In the genomic region with DNA sequence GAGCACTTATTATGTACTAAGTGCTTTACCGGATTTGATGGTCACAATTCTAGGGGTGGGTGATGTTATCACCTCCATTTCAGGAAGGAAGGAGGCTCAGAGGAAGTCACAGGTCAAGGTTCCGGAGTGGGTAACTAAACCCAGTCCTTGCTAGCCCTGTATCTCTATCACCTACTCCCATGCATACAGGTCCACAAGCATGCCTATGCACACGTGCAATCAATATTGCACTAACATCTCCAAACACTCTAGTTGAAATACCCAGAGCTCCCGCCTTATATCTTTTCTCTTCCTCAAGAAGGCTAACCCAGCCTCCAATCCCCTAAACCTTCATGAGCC, we compare ENCODE assay signal across 8 cellular contexts. TPM values are rescaled to one million over a fixed set of nuclear protein-coding genes. Genes with fewer than 3 reads are reported as not detected.
DNase-seq lines count a peak whose midpoint lies in the region; ATAC-seq, FAIRE-seq and TF ChIP-seq lines count a peak whose summit lies in the region.

No MANE protein-coding gene starts in this region.

- H3K4me1 ChIP-seq in ACC112 (ENCODE audit: control insufficient read depth, insufficient read depth, low read length, unreplicated experiment), result peaks cover 23% of the 10 kb centered on the region
- H3K4me1 ChIP-seq in HCT116 (ENCODE audit: control insufficient read depth in 1 of 2, insufficient read depth in 2 of 2, low read length in 2 of 2), result peaks cover 32 to 64% of the 10 kb centered on the region in 2 experiments
- H3K4me1 ChIP-seq in kidney (ENCODE audit: control insufficient read depth in 1 of 2, insufficient read depth in 1 of 2, low read depth in 1 of 2, low read length in 2 of 2), result peaks cover 0 to 6% of the 10 kb centered on the region in 2 donors
- peaks cover 6% of the 10 kb centered on the region for H3K4me1 ChIP-seq in testis

- POLR2A ChIA-PET in HCT116 (lab: Charles Lee), result no interaction called here

- TF ChIP-seq RAD21 in HCT116 (IDR thresholded peaks at IDR 0.05; ENCODE audit: low read depth), result no peak

- H3K27ac Mint-ChIP-seq in activated naive CD4-positive, alpha-beta T cell treated with anti-CD3 and anti-CD28 coated beads, Interleukin-2, amount 50 U/mL, for 72 hours, result peak overlapping the region; percentile 94 to 99

- H3K4me3 ChIP-seq in ACC112 (ENCODE audit: low read depth, low read length), result peak overlapping the region; percentile 73
- peak overlapping the region; percentile 49 to 58 for H3K4me3 ChIP-seq in HCT116 (replicated peaks in 1 of 2; ENCODE audit: low read depth in 1 of 2, low read length in 2 of 2)
- peak overlapping the region; percentile 53 to 78 for H3K4me3 ChIP-seq in kidney (ENCODE audit: low read length in 2 of 2)
- H3K4me3 ChIP-seq in testis, result peak overlapping the region; percentile 65 to 72

- TF ChIP-seq CTCF in HCT116 (IDR thresholded peaks at IDR 0.05 in 2 of 3, conservative IDR thresholded peaks at IDR 0.05 in 1 of 3; ENCODE audit: borderline replicate concordance in 1 of 3, insufficient read depth in 1 of 3, low read depth in 2 of 3, low read length in 2 of 3) (no peak), kidney (IDR thresholded peaks at IDR 0.05; ENCODE audit: borderline replicate concordance, extremely low read depth, insufficient read depth) (no peak), testis (IDR thresholded peaks at IDR 0.05) (no peak)

- no peaks in the 10 kb centered on the region for H4K20me1 ChIP-seq in HCT116 (ENCODE audit: insufficient read depth)

- H3K36me3 Mint-ChIP-seq in activated naive CD4-positive, alpha-beta T cell treated with anti-CD3 and anti-CD28 coated beads, Interleukin-2, amount 50 U/mL, for 72 hours, result peaks cover 0 to 5% of the 10 kb centered on the region in 2 donors

- H3K36me3 ChIP-seq in ACC112 (ENCODE audit: insufficient read depth, low read length) (no peaks in the 10 kb centered on the region), HCT116 (ENCODE audit: control insufficient read depth in 1 of 2, insufficient read depth in 2 of 2, low read length in 2 of 2) (no peaks in the 10 kb centered on the region), kidney (ENCODE audit: control insufficient read depth in 1 of 2, insufficient read depth in 2 of 2, low read length in 2 of 2) (no peaks in the 10 kb centered on the region), testis (ENCODE audit: low read depth, missing control alignments) (no peaks in the 10 kb centered on the region)

- H3K9ac ChIP-seq in HCT116 (ENCODE audit: low read length) (peak overlapping the region; percentile 77), kidney (ENCODE audit: low read length in 2 of 2) (peak overlapping the region in 1 of 2 donors; percentile 86)

- H2AFZ ChIP-seq in ACC112 (ENCODE audit: low read length, unreplicated experiment), result no peak overlapping the region
- H2AFZ ChIP-seq in HCT116 (ENCODE audit: low read depth, low read length, poor library complexity, severe bottlenecking), result no peak overlapping the region

- H3K79me2 ChIP-seq in ACC112 (ENCODE audit: control insufficient read depth, insufficient read depth, low read length, unreplicated experiment) (no peaks in the 10 kb centered on the region), HCT116 (ENCODE audit: insufficient read depth, low read length) (no peaks in the 10 kb centered on the region)

- H3K27me3 ChIP-seq in ACC112 (ENCODE audit: insufficient read depth, low read length), result no peaks in the 10 kb centered on the region
- no peaks in the 10 kb centered on the region for H3K27me3 ChIP-seq in HCT116 (ENCODE audit: insufficient read depth, low read length)
- no peaks in the 10 kb centered on the region for H3K27me3 ChIP-seq in testis

- peak; percentile 61 for ATAC-seq in HCT116
- peak in 1 of 2 donors; percentile 13 for ATAC-seq in activated naive CD4-positive, alpha-beta T cell treated with anti-CD3 and anti-CD28 coated beads, Interleukin-2, amount 50 U/mL, for 72 hours

- H3K9me2 ChIP-seq in HCT116 (ENCODE audit: insufficient read depth), result no peaks in the 10 kb centered on the region

- RAD21 ChIA-PET in HCT116 (lab: Charles Lee; ENCODE audit: low non-redundant PET in 1 of 2, low total read pairs in 2 of 2, uncharacterized antibody in 2 of 2, unreplicated experiment in 2 of 2), result interaction anchor here in 1 of 2 experiments (1.0 kb wide), 1 partner anchor 29 kb away, joined by 5 read pairs; no protein-coding TSS in a partner anchor

- H3K27ac ChIP-seq in ACC112 (ENCODE audit: low read depth, low read length) (peak overlapping the region; percentile 84), HCT116 (ENCODE audit: low read depth, low read length) (peak overlapping the region; percentile 38), kidney (ENCODE audit: low read depth in 2 of 2, low read length in 2 of 2) (peak overlapping the region in 1 of 2 donors; percentile 22), testis (peak overlapping the region in 1 of 2 donors; percentile 47)

- DNase-seq in HCT116 (ENCODE audit: low read depth, low spot score) (no peak), kidney (no peak), testis (no peak), NCI-H146 treated with DMSO at 0.1 percent for 48 hours (lab: John Stamatoyannopoulos, UW; ENCODE audit: unreplicated experiment) (no peak), iPS-NIHi7 (ENCODE audit: extremely low spot score) (no peak), NCI-H2227 treated with DMSO at 0.1 percent for 48 hours (lab: John Stamatoyannopoulos, UW) (no peak)
- DNase-seq in activated naive CD4-positive, alpha-beta T cell treated with anti-CD3 and anti-CD28 coated beads, Interleukin-2, amount 50 U/mL, for 72 hours (ENCODE audit: low spot score in 2 of 2), result no peak

- CTCF ChIA-PET in HCT116 (lab: Charles Lee), result interaction anchor here (1.9 to 3.7 kb wide), 2 partner anchors 11 to 29 kb away, joined by 5 to 10 read pairs; no protein-coding TSS in a partner anchor

- H3K9me3 ChIP-seq in HCT116 (ENCODE audit: control insufficient read depth in 1 of 2, insufficient read depth in 1 of 2, low read depth in 1 of 2, low read length in 2 of 2) (peaks cover 0 to 4% of the 10 kb centered on the region in 2 experiments; a peak in 1 of 4 replicates), kidney (ENCODE audit: control insufficient read depth in 1 of 2, low read length in 2 of 2) (no peaks in the 10 kb centered on the region), testis (no peaks in the 10 kb centered on the region)

- 20% methylated on average over 4 of the region's 4 CpGs for WGBS in testis, 2 donors

- BruUV-seq in HCT116 (replicated peaks; lab: Mats Ljungman, UMichigan), result TSS peak; percentile 86

- H3K4me2 ChIP-seq in HCT116 (ENCODE audit: low read length), result peak overlapping the region; percentile 67

- no peak for FAIRE-seq in kidney (lab: Jason Lieb, UNC)

- intact Hi-C loops in HCT116 (cut with micrococcal nuclease), result no loop called here
- intact Hi-C loops in kidney (cut with DNase I), result no loop called here
- intact Hi-C loops in testis (cut with DNase I; ENCODE audit: low total_unique reads), result no loop called here

- no peaks in the 10 kb centered on the region for H3K9me3 Mint-ChIP-seq in activated naive CD4-positive, alpha-beta T cell treated with anti-CD3 and anti-CD28 coated beads, Interleukin-2, amount 50 U/mL, for 72 hours

- TF ChIP-seq POLR2A in HCT116 (IDR thresholded peaks at IDR 0.05; ENCODE audit: borderline replicate concordance, extremely low read depth, insufficient read depth, insufficient read length), result no peak
- no peak for TF ChIP-seq POLR2A in testis (IDR thresholded peaks at IDR 0.05)

TF ChIP-seq in HCT116, 20 proteins besides CTCF, POLR2A, EP300 and RAD21 (continues in another document):
- no peak for TF ChIP-seq SRF (IDR thresholded peaks at IDR 0.05; ENCODE audit: low read depth)
- TF ChIP-seq JUND (IDR thresholded peaks at IDR 0.05), result no peak; the same call in 1 of the 2 replicates
- TF ChIP-seq YY1 (IDR thresholded peaks at IDR 0.05; ENCODE audit: extremely low read depth, insufficient replicate concordance, low read depth, low read length), result no peak
- no peak for TF ChIP-seq ZFX (IDR thresholded peaks at IDR 0.05)
- no peak for TF ChIP-seq CEBPB (IDR thresholded peaks at IDR 0.05; ENCODE audit: low read depth)
- no peak for TF ChIP-seq EZH2phosphoT487 (IDR thresholded peaks at IDR 0.05; ENCODE audit: borderline replicate concordance)

RNA-seq across cellular contexts. Expression of gene FOSB, which starts 17.8 kb away (rescaled TPM):
- total RNA-seq in HCT116 (2021; ENCODE audit: unreplicated experiment) (12.6 TPM), kidney (0.98 TPM), testis (1 to 10 TPM; 1.2 to 3.9 TPM)
- polyA plus RNA-seq in HCT116 (2012), result 84.7 and 216 TPM in 2 replicates
- total RNA-seq in activated naive CD4-positive, alpha-beta T cell treated with anti-CD3 and anti-CD28 coated beads, Interleukin-2, amount 50 U/mL, for 72 hours, result 10 to 100 TPM; 19.9 to 37.6 TPM
- polyA plus RNA-seq in kidney (ENCODE audit: insufficient read depth, low read depth, low replicate concordance) (0.73 TPM), testis (ENCODE audit: insufficient read depth, low read depth, low replicate concordance) (22.7 TPM)

RNA-seq across cellular contexts. Expression of gene ERCC1, which starts 26.3 kb away (rescaled TPM):
- total RNA-seq in HCT116 (2021; ENCODE audit: unreplicated experiment) (103 TPM), kidney (60.8 TPM), testis (10 to 100 TPM; 71.8 to 95.7 TPM)
- polyA plus RNA-seq in HCT116 (2012), result 96.9 and 130 TPM in 2 replicates
- 10 to 100 TPM in 1 of 2 donors, 1 to 10 TPM in 1; 9.7 to 60.7 TPM for total RNA-seq in activated naive CD4-positive, alpha-beta T cell treated with anti-CD3 and anti-CD28 coated beads, Interleukin-2, amount 50 U/mL, for 72 hours
- polyA plus RNA-seq in kidney (ENCODE audit: insufficient read depth, low read depth, low replicate concordance) (107 TPM), testis (ENCODE audit: insufficient read depth, low read depth, low replicate concordance) (112 TPM)

RNA-seq across cellular contexts. Expression of gene POLR1G, which starts 43.6 kb away (rescaled TPM):
- total RNA-seq in HCT116 (2021; ENCODE audit: unreplicated experiment) (30.5 TPM), kidney (3.9 TPM), testis (10 to 100 TPM; 10.2 to 12.1 TPM)
- 9.4 and 11.6 TPM in 2 replicates for polyA plus RNA-seq in HCT116 (2012)
- total RNA-seq in activated naive CD4-positive, alpha-beta T cell treated with anti-CD3 and anti-CD28 coated beads, Interleukin-2, amount 50 U/mL, for 72 hours, result 10 to 100 TPM in 1 of 2 donors, 1 to 10 TPM in 1; 6.8 to 14.1 TPM
- polyA plus RNA-seq in kidney (ENCODE audit: insufficient read depth, low read depth, low replicate concordance) (2.4 TPM), testis (ENCODE audit: insufficient read depth, low read depth, low replicate concordance) (5.8 TPM)

RNA-seq across cellular contexts. Expression of gene PPP1R13L, which starts 45.1 kb away (rescaled TPM):
- total RNA-seq in HCT116 (2021; ENCODE audit: unreplicated experiment) (89.1 TPM), kidney (32.4 TPM), testis (10 to 100 TPM in 1 of 2 donors, 1 to 10 TPM in 1; 9.7 to 12.2 TPM)
- polyA plus RNA-seq in HCT116 (2012), result 125 and 158 TPM in 2 replicates
- 10 to 100 TPM; 10.9 to 52.2 TPM for total RNA-seq in activated naive CD4-positive, alpha-beta T cell treated with anti-CD3 and anti-CD28 coated beads, Interleukin-2, amount 50 U/mL, for 72 hours
- polyA plus RNA-seq in kidney (ENCODE audit: insufficient read depth, low read depth, low replicate concordance) (21.4 TPM), testis (ENCODE audit: insufficient read depth, low read depth, low replicate concordance) (13.3 TPM)

RNA-seq across cellular contexts. Expression of gene RTN2, which starts 46.8 kb away (rescaled TPM):
- total RNA-seq in HCT116 (2021; ENCODE audit: unreplicated experiment) (21.7 TPM), kidney (7.3 TPM), testis (1 to 10 TPM; 5.2 to 5.3 TPM)
- 30.2 and 32.4 TPM in 2 replicates for polyA plus RNA-seq in HCT116 (2012)
- total RNA-seq in activated naive CD4-positive, alpha-beta T cell treated with anti-CD3 and anti-CD28 coated beads, Interleukin-2, amount 50 U/mL, for 72 hours, result 1 to 10 TPM; 3.2 to 5.1 TPM
- polyA plus RNA-seq in kidney (ENCODE audit: insufficient read depth, low read depth, low replicate concordance) (8.2 TPM), testis (ENCODE audit: insufficient read depth, low read depth, low replicate concordance) (4.2 TPM)
